Comparison of ENCODE assay signal across 21 cellular contexts in genomic region chr5:58198330-58198729, GRCh38.
DNase-seq lines count a peak whose midpoint lies in the region; ATAC-seq and TF ChIP-seq lines count a peak whose summit lies in the region.
"Had no signal": no experiment of that assay in that cellular context is flagged by ENCODE, and none has a peak within 500 bp of the region (broad histone marks: within the 10 kb centered on the region; RNA-seq: fewer than 3 reads in every experiment).

No MANE protein-coding gene starts in this region.

- no peaks in the 10 kb centered on the region for H3K9me2 ChIP-seq in PC-3 (replicated peaks; ENCODE audit: low read length)
- no peaks in the 10 kb centered on the region for H3K9me2 ChIP-seq in GM23248 (ENCODE audit: insufficient read depth)
- H3K9me2 ChIP-seq in MM.1S (replicated peaks; ENCODE audit: insufficient read depth, low read length) = no peaks in the 10 kb centered on the region

- CTCF ChIA-PET in PC-3 (lab: Charles Lee) = no interaction called here

- H3F3A ChIP-seq in PC-3 (ENCODE audit: low read length, unreplicated experiment) (no peaks in the 10 kb centered on the region), GM23248 (ENCODE audit: insufficient read depth) (no peaks in the 10 kb centered on the region), MM.1S (ENCODE audit: insufficient read depth, low read length) (no peaks in the 10 kb centered on the region)

- H3K36me3 ChIP-seq in PC-3 (ENCODE audit: low read depth, low read length) (no peaks in the 10 kb centered on the region), GM23248 (ENCODE audit: low read depth) (no peaks in the 10 kb centered on the region), right atrium auricular region (no peaks in the 10 kb centered on the region), MM.1S (replicated peaks; ENCODE audit: insufficient read depth, low read length) (no peaks in the 10 kb centered on the region)
- H3K36me3 ChIP-seq: BE2C; BLaER1 treated with 17β-estradiol and CSF1 and Interleukin-3, amounts not matched to agents 10 nM and 100 nM; HAP-1 had no signal

- no peak overlapping the region for H3K4me2 ChIP-seq in PC-3 (ENCODE audit: low read length)
- H3K4me2 ChIP-seq in GM23248 (ENCODE audit: unreplicated experiment) = no peak overlapping the region
- H3K4me2 ChIP-seq in MM.1S (ENCODE audit: low read depth, low read length) = no peak overlapping the region
- H3K4me2 ChIP-seq: A549; BLaER1 treated with 17β-estradiol and CSF1 and Interleukin-3, amounts not matched to agents 10 nM and 100 nM had no signal

- H2AFZ ChIP-seq in PC-3 (ENCODE audit: low read length) = no peak overlapping the region
- no peak overlapping the region for H2AFZ ChIP-seq in GM23248
- H2AFZ ChIP-seq in MM.1S (ENCODE audit: low read length) = no peak overlapping the region

- TF ChIP-seq CTCF in PC-3 (conservative IDR thresholded peaks at IDR 0.05; ENCODE audit: low read depth, low read length) (no peak), fibroblast of the aortic adventitia (IDR thresholded peaks at IDR 0.05; ENCODE audit: insufficient read depth, low read length) (no peak), right atrium auricular region (IDR thresholded peaks at IDR 0.05) (no peak), MM.1S (IDR thresholded peaks at IDR 0.05; ENCODE audit: low read length) (no peak)

- peak overlapping the region; percentile 40 for H3K27ac ChIP-seq in PC-3 (ENCODE audit: low read length)
- no peak overlapping the region for H3K27ac ChIP-seq in GM23248
- no peak overlapping the region for H3K27ac ChIP-seq in right atrium auricular region
- H3K27ac ChIP-seq in MM.1S (ENCODE audit: low read length) = no peak overlapping the region
- H3K27ac ChIP-seq: BLaER1 treated with 17β-estradiol and CSF1 and Interleukin-3, amounts not matched to agents 10 nM and 100 nM had no signal

- no TSS peak for BruUV-seq in PC-3 (replicated peaks; lab: Mats Ljungman, UMichigan)

- H3K4me3 ChIP-seq in PC-3 (ENCODE audit: low read length) (no peak overlapping the region), fibroblast of the aortic adventitia (ENCODE audit: low read depth, low read length) (no peak overlapping the region), GM23248 (no peak overlapping the region), right atrium auricular region (no peak overlapping the region), MM.1S (ENCODE audit: low read length) (no peak overlapping the region)
- H3K4me3 ChIP-seq: A549; BLaER1 treated with 17β-estradiol and CSF1 and Interleukin-3, amounts not matched to agents 10 nM and 100 nM; GM12878; HAP-1 had no signal

- in situ Hi-C loops in GM23248 (cut with MboI) = no loop called here

- no peaks in the 10 kb centered on the region for H3K27me3 ChIP-seq in PC-3 (ENCODE audit: low read length)
- H3K27me3 ChIP-seq in GM23248 (replicated peaks; ENCODE audit: insufficient read depth) = no peaks in the 10 kb centered on the region
- no peaks in the 10 kb centered on the region for H3K27me3 ChIP-seq in right atrium auricular region
- H3K27me3 ChIP-seq in MM.1S (replicated peaks; ENCODE audit: insufficient read depth, low read length) = no peaks in the 10 kb centered on the region
- H3K27me3 ChIP-seq: BE2C; BLaER1 treated with 17β-estradiol and CSF1 and Interleukin-3, amounts not matched to agents 10 nM and 100 nM had no signal

- H3K9ac ChIP-seq in PC-3 (ENCODE audit: low read length) (no peak overlapping the region), GM23248 (no peak overlapping the region), MM.1S (ENCODE audit: low read length) (no peak overlapping the region)
- H3K9ac ChIP-seq: BLaER1 treated with 17β-estradiol and CSF1 and Interleukin-3, amounts not matched to agents 10 nM and 100 nM had no signal

- POLR2A ChIA-PET in PC-3 (lab: Charles Lee; ENCODE audit: unreplicated experiment) = no interaction called here

- H4K20me1 ChIP-seq in PC-3 (ENCODE audit: low read length) (no peaks in the 10 kb centered on the region), GM23248 (ENCODE audit: insufficient read depth) (no peaks in the 10 kb centered on the region), MM.1S (ENCODE audit: insufficient read depth, low read length) (no peaks in the 10 kb centered on the region)
- H4K20me1 ChIP-seq: BLaER1 treated with 17β-estradiol and CSF1 and Interleukin-3, amounts not matched to agents 10 nM and 100 nM had no signal

- H3K4me1 ChIP-seq in PC-3 (ENCODE audit: insufficient read depth, low read length) = peaks cover 14% of the 10 kb centered on the region
- H3K4me1 ChIP-seq in GM23248 (ENCODE audit: insufficient read depth) = no peaks in the 10 kb centered on the region
- H3K4me1 ChIP-seq in right atrium auricular region = no peaks in the 10 kb centered on the region
- H3K4me1 ChIP-seq in MM.1S (ENCODE audit: low read length) = no peaks in the 10 kb centered on the region
- H3K4me1 ChIP-seq: A549; BLaER1 treated with 17β-estradiol and CSF1 and Interleukin-3, amounts not matched to agents 10 nM and 100 nM; HAP-1 had no signal

- H3K79me2 ChIP-seq in PC-3 (ENCODE audit: low read length) = no peaks in the 10 kb centered on the region
- no peaks in the 10 kb centered on the region for H3K79me2 ChIP-seq in GM23248 (ENCODE audit: insufficient read depth)
- no peaks in the 10 kb centered on the region for H3K79me2 ChIP-seq in MM.1S (ENCODE audit: low read length)

- no peak for DNase-seq in PC-3
- peak; percentile 16 for DNase-seq in astrocyte of the hippocampus (ENCODE audit: low read depth, low spot score)
- peak; percentile 66 for DNase-seq in fibroblast of the aortic adventitia (ENCODE audit: low read depth)
- DNase-seq in GM23248 = no peak
- no peak for DNase-seq in right atrium auricular region (ENCODE audit: low spot score)
- DNase-seq in MM.1S = no peak
- DNase-seq: 8988T; ACHN; AML-193; BE2C; CD4-positive, alpha-beta T cell; CD8-positive, alpha-beta memory T cell; DMS 273 treated with DMSO at 0.1 percent for 48 hours; DMS79; EL; GDM1; GOT3 had no signal

- ATAC-seq in PC-3 = no peak
- ATAC-seq: A549, GM12878 had no signal

- WGBS in GM23248 (ENCODE audit: low coverage in 1 of 2, low lambda C conversion rate in 2 of 2, missing lambda C conversion rate in 2 of 2), 2 experiments = 37 to 50% methylated on average over 2 of the region's 2 CpGs

- H3K9me3 ChIP-seq in PC-3 (ENCODE audit: low read length) (no peaks in the 10 kb centered on the region), GM23248 (ENCODE audit: low read depth) (no peaks in the 10 kb centered on the region), right atrium auricular region (no peaks in the 10 kb centered on the region), MM.1S (replicated peaks; ENCODE audit: insufficient read depth, low read length) (no peaks in the 10 kb centered on the region)
- H3K9me3 ChIP-seq: BE2C, HAP-1 had no signal

- intact Hi-C loops in PC-3 (cut with micrococcal nuclease) = loop anchor here (5.0 kb wide), 1 partner anchor 119 kb away; no protein-coding TSS in a partner anchor

Comparison
In these comparisons a context has a peak if more than half of its experiments do, and no peak if none do; other contexts are left out.
1. DNase-seq: peak in astrocyte of the hippocampus (single experiment) and fibroblast of the aortic adventitia (single experiment); none in PC-3 (single experiment), GM23248 (single experiment), right atrium auricular region (single experiment) and MM.1S (single experiment).